In the genomic region with DNA sequence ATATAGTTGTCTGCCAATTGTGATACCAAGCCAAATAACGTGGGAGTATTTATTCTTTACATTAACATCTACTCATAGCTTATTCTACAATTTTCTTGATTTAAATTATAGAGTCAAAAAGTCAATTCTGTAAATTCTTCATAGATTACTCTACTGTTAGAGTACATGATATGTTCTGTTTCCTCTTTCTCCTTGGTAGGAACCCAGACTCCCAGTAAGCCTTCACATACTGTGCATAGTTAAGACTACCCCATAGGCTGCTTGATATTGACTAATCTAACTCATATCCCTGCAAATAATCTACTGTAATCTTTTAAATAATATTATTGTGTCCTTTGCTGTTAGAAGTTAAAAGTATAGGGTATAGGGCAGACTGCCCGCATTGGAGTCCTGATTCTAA, we compare ENCODE assay signal across 28 cellular contexts.
"Had no signal": no experiment of that assay in that cellular context is flagged by ENCODE, and none has a peak within 500 bp of the region (broad histone marks: within the 10 kb centered on the region; RNA-seq: fewer than 3 reads in every experiment).

No MANE protein-coding gene starts in this region.

- H3K4me1 ChIP-seq: heart right ventricle, left ventricle myocardium inferior, neural progenitor cell, parathyroid adenoma, psoas muscle, right lobe of liver, suprapubic skin, tibial artery, upper lobe of right lung had no signal

- H3K4me1 Mint-ChIP-seq: nephron progenitor cell, neural progenitor cell had no signal

- H2AFZ ChIP-seq: hepatocyte, neural progenitor cell, parathyroid adenoma had no signal

- H3K4me2 ChIP-seq: hepatocyte, neural progenitor cell, smooth muscle cell had no signal

- H3K79me2 ChIP-seq: hepatocyte, parathyroid adenoma had no signal

- H3K9me3 ChIP-seq: mucosa of descending colon, neutrophil, psoas muscle, right lobe of liver, suprapubic skin, thoracic aorta, tibial artery, upper lobe of right lung had no signal

- H3K27ac Mint-ChIP-seq: naive thymus-derived CD8-positive, alpha-beta T cell; nephron progenitor cell; neural progenitor cell; stimulated activated naive CD8-positive, alpha-beta T cell treated with anti-CD3 and anti-CD28 coated beads, Interleukin-15, Interleukin-2, amounts not matched to agents 100 ng/mL and 50 ng/mL, for 24 hours had no signal

- ATAC-seq: heart right ventricle; mucosa of descending colon; naive thymus-derived CD8-positive, alpha-beta T cell; psoas muscle; right lobe of liver; upper lobe of right lung had no signal

- H3K36me3 Mint-ChIP-seq: neural progenitor cell had no signal

- H3K27ac ChIP-seq: heart right ventricle, hepatocyte, left ventricle myocardium inferior, neural progenitor cell, neutrophil, parathyroid adenoma, psoas muscle, right lobe of liver, suprapubic skin, thoracic aorta, tibial artery, upper lobe of right lung had no signal

- H3K9ac ChIP-seq: neural progenitor cell, parathyroid adenoma had no signal

- H3K4me3 Mint-ChIP-seq: naive thymus-derived CD8-positive, alpha-beta T cell; nephron progenitor cell; neural progenitor cell; stimulated activated naive CD8-positive, alpha-beta T cell treated with anti-CD3 and anti-CD28 coated beads, Interleukin-15, Interleukin-2, amounts not matched to agents 100 ng/mL and 50 ng/mL, for 24 hours had no signal

- H3K4me3 ChIP-seq: heart right ventricle, hepatocyte, left ventricle myocardium inferior, lung, mucosa of descending colon, neural progenitor cell, psoas muscle, right lobe of liver, smooth muscle cell, suprapubic skin, thoracic aorta, tibial artery, upper lobe of right lung had no signal

- DNase-seq: heart right ventricle; islet precursor cell; left ventricle myocardium inferior; midbrain; mucosa of descending colon; naive thymus-derived CD8-positive, alpha-beta T cell; nephron progenitor cell; occipital lobe; psoas muscle; right lobe of liver; stimulated activated CD4-positive, alpha-beta T cell treated with anti-CD3 and anti-CD28 coated beads, Interleukin-1b, Interleukin-23, amount 100 ng/mL, for 48 hours; stimulated activated CD4-positive, alpha-beta T cell treated with anti-CD3 and anti-CD28 coated beads, Interleukin-2, amount 100 ng/mL, for 48 hours; stimulated activated CD4-positive, alpha-beta T cell treated with anti-CD3 and anti-CD28 coated beads, Interleukin-4, amount 100 ng/mL, for 4 hours; stimulated activated CD8-positive, alpha-beta memory T cell treated with anti-CD3 and anti-CD28 coated beads, Interleukin-4, amount 100 ng/mL, for 48 hours; stimulated activated naive CD4-positive, alpha-beta T cell; tibial artery; trophoblast cell; upper lobe of right lung had no signal

- FAIRE-seq: urothelium cell line had no signal

- H3K27me3 ChIP-seq: heart right ventricle, hepatocyte, neural progenitor cell, neutrophil, right lobe of liver, suprapubic skin, tibial artery, upper lobe of right lung had no signal
